13 cellular contexts compared by ENCODE assay signal in the genomic region with DNA sequence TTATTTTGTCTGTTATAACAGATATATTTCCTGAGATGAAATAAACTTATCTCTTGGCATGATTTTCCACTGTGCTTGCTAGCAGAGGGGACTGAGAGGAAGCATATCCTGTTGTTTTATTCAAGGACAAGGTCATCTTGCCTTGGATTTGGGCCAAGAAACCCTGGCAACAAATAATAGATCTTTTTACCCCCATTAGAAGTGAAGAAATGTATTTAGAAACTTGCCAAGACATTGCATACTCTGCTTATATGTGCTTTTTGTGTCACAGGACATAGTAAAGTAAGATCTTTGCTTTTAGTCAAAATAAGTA.
DNase-seq lines count a peak whose midpoint lies in the region; ATAC-seq and TF ChIP-seq lines count a peak whose summit lies in the region.
"Had no signal": no experiment of that assay in that cellular context is flagged by ENCODE, and none has a peak within 500 bp of the region (broad histone marks: within the 10 kb centered on the region; RNA-seq: fewer than 3 reads in every experiment).

No MANE protein-coding gene starts in this region.

- intact Hi-C loops in gastrocnemius medialis (cut with DNase I; ENCODE audit: low total_unique reads): loop anchor here (10.0 kb wide), 1 partner anchor 172 kb away; no protein-coding TSS in a partner anchor
- intact Hi-C loops in activated CD4-positive, alpha-beta T cell treated with anti-CD3 and anti-CD28 coated beads, Interleukin-2, amount 10 ng/mL, durations not matched to agents 24 days and 14 days (cut with micrococcal nuclease): no loop called here

- peak; percentile 11 for DNase-seq in HT-29 (ENCODE audit: low spot score)
- DNase-seq in SK-MEL-5 (ENCODE audit: low read depth, low spot score): peak; percentile 24
- DNase-seq in foreskin fibroblast: peak; percentile 24 to 41
- no peak for DNase-seq in gastrocnemius medialis
- no peak for DNase-seq in activated CD4-positive, alpha-beta T cell treated with anti-CD3 and anti-CD28 coated beads, Interleukin-2, amount 10 ng/mL, durations not matched to agents 24 days and 14 days
- DNase-seq in pons (ENCODE audit: low spot score): no peak
- DNase-seq: activated CD4-positive, alpha-beta T cell treated with anti-CD3 and anti-CD28 coated beads, Interleukin-2, amount 50 U/mL, for 48 hours; activated naive CD4-positive, alpha-beta T cell; hypothalamus; MG63; mucosa of descending colon; NCI-H526 treated with DMSO at 0.1 percent for 48 hours had no signal

- H3K4me3 ChIP-seq in foreskin fibroblast (ENCODE audit: low read depth in 1 of 2, low read length in 2 of 2) (no peak overlapping the region), gastrocnemius medialis (no peak overlapping the region)
- H3K4me3 ChIP-seq: MG63, mucosa of descending colon had no signal

- ATAC-seq in gastrocnemius medialis: peak in 1 of 2 donors; percentile 22
- no peak for ATAC-seq in GM21367 (IDR thresholded peaks at IDR 0.05; ENCODE audit: unreplicated experiment)
- ATAC-seq: mucosa of descending colon had no signal

- H3K4me1 Mint-ChIP-seq in activated CD4-positive, alpha-beta T cell treated with anti-CD3 and anti-CD28 coated beads, Interleukin-2, amount 10 ng/mL, durations not matched to agents 24 days and 14 days: no peaks in the 10 kb centered on the region

- no peak overlapping the region for H3K4me3 Mint-ChIP-seq in activated CD4-positive, alpha-beta T cell treated with anti-CD3 and anti-CD28 coated beads, Interleukin-2, amount 10 ng/mL, durations not matched to agents 24 days and 14 days

- peaks cover 48 to 50% of the 10 kb centered on the region in 2 donors for H3K4me1 ChIP-seq in gastrocnemius medialis

- no peaks in the 10 kb centered on the region for H3K9me3 ChIP-seq in gastrocnemius medialis
- H3K9me3 ChIP-seq: MG63, mucosa of descending colon had no signal

- peaks cover 8% of the 10 kb centered on the region for H3K36me3 Mint-ChIP-seq in activated CD4-positive, alpha-beta T cell treated with anti-CD3 and anti-CD28 coated beads, Interleukin-2, amount 10 ng/mL, durations not matched to agents 24 days and 14 days (ENCODE audit: low read depth)

- H3K27me3 Mint-ChIP-seq in activated CD4-positive, alpha-beta T cell treated with anti-CD3 and anti-CD28 coated beads, Interleukin-2, amount 10 ng/mL, durations not matched to agents 24 days and 14 days: no peaks in the 10 kb centered on the region

- no peak for TF ChIP-seq POLR2A in gastrocnemius medialis (IDR thresholded peaks at IDR 0.05)

- no peaks in the 10 kb centered on the region for H3K9me3 Mint-ChIP-seq in activated CD4-positive, alpha-beta T cell treated with anti-CD3 and anti-CD28 coated beads, Interleukin-2, amount 10 ng/mL, durations not matched to agents 24 days and 14 days

- H3K27me3 ChIP-seq in gastrocnemius medialis: no peaks in the 10 kb centered on the region
- H3K27me3 ChIP-seq: MG63 had no signal

- H3K27ac ChIP-seq in gastrocnemius medialis: peak overlapping the region; percentile 19 to 61 (median 39)

- H3K36me3 ChIP-seq in gastrocnemius medialis: no peaks in the 10 kb centered on the region
- H3K36me3 ChIP-seq: MG63 had no signal

- in situ Hi-C loops in SK-MEL-5 (cut with HindIII; ENCODE audit: low pct_unique_long_range_greater_than_20kb, low sequenced_read_pairs): no loop called here
- in situ Hi-C loops in gastrocnemius medialis (cut with MboI; ENCODE audit: low sequenced_read_pairs in 4 of 4): no loop called here

- no peak overlapping the region for H3K27ac Mint-ChIP-seq in activated CD4-positive, alpha-beta T cell treated with anti-CD3 and anti-CD28 coated beads, Interleukin-2, amount 10 ng/mL, durations not matched to agents 24 days and 14 days

- no peak for TF ChIP-seq CTCF in foreskin fibroblast (IDR thresholded peaks at IDR 0.05; ENCODE audit: low read depth, low read length)
- TF ChIP-seq CTCF in gastrocnemius medialis (IDR thresholded peaks at IDR 0.05 in 4 of 5, conservative IDR thresholded peaks at IDR 0.05 in 1 of 5): no peak

Comparison
In these comparisons a context has a peak if more than half of its experiments do, and no peak if none do; other contexts are left out.
1. DNase-seq: peak in HT-29 (single experiment), SK-MEL-5 (single experiment) and foreskin fibroblast (2 of 2); none in gastrocnemius medialis (0 of 2), activated CD4-positive, alpha-beta T cell treated with anti-CD3 and anti-CD28 coated beads, Interleukin-2, amount 10 ng/mL, durations not matched to agents 24 days and 14 days (single experiment) and pons (single experiment).